In the genomic region with DNA sequence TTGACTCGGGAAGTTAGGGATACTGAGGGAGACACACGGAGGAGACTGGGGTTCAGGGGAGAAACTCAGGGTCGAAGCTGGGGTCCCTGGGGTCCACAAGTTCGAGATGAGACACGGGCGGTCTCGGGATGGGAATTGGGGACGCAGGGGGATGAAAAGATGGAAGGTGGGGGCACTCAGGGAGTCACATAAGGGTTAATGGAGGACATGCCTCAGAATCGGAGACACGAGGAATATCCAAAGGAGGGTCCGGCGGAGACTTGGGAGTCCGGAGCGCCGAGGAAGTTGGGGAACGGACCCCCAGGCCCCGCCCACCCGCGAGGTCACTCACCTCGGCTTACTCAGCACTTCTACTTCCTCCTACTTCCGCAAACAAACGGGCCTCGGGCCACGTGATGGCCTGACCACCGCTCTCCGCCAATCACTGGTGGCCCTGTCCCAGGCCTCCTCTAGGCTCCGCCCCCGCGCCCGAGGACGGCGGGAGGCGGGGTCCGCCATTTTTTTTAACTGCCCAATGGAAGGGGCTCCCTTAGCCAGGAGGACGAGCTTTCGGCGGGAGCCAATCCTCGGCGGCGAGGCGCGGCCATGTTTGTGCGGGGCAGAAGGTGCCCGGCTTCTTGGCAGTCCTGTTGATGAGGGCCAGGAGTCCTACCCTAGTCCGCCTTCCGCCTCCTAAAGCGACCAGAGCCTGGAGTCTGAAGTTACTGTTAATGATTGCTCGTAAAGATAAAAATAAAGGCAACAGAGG, we compare ENCODE assay signal across 8 cellular contexts. TPM values are rescaled to one million over a fixed set of nuclear protein-coding genes. Genes with fewer than 3 reads are reported as not detected.
DNase-seq lines count a peak whose midpoint lies in the region; ATAC-seq and TF ChIP-seq lines count a peak whose summit lies in the region.

Gene PLA2G6, minus strand, starts transcription at position 378 of the 748 bp plus-strand sequence. CDS start 12,404 bp downstream, outside the sequence.

- peak within 1 kb of the TSS; percentile 92 for H3K4me3 Mint-ChIP-seq in chondrocyte (ENCODE audit: unreplicated experiment)

- peaks cover 39% of the 10 kb centered on the region for H3K4me1 Mint-ChIP-seq in chondrocyte (ENCODE audit: low read depth)

- H3K27ac Mint-ChIP-seq in chondrocyte (ENCODE audit: unreplicated experiment) = peak within 1 kb of the TSS; percentile 99

- no peak for TF ChIP-seq CTCF in chondrocyte (IDR thresholded peaks at IDR 0.05)
- no peak for TF ChIP-seq CTCF in kidney epithelial cell (IDR thresholded peaks at IDR 0.05; ENCODE audit: insufficient read depth, low read length, poor library complexity, severe bottlenecking)

- H3K4me3 ChIP-seq in kidney epithelial cell (ENCODE audit: low read depth, low read length) = peak within 1 kb of the TSS; percentile 60

- H3K9me3 Mint-ChIP-seq in chondrocyte (ENCODE audit: low read depth) = no peaks in the 10 kb centered on the region

- no peaks in the 10 kb centered on the region for H3K36me3 ChIP-seq in kidney epithelial cell (ENCODE audit: control insufficient read depth, insufficient read depth, low read length)

- peak; percentile 97 for DNase-seq in AG20443 (ENCODE audit: low spot score)
- DNase-seq in NCI-H510A treated with DMSO at 0.1 percent for 48 hours (lab: John Stamatoyannopoulos, UW) = peak; percentile 94
- peak; percentile 94 to 95 for DNase-seq in activated CD4-positive, alpha-beta T cell treated with anti-CD3 and anti-CD28 coated beads for 24 hours (ENCODE audit: low read depth in 2 of 2)
- peak; percentile 99 for DNase-seq in chondrocyte (ENCODE audit: low spot score)
- DNase-seq in kidney epithelial cell (ENCODE audit: low read depth) = peak; percentile 90
- peak; percentile 96 to 99 for DNase-seq in stimulated activated CD4-positive, alpha-beta T cell treated with anti-CD3 and anti-CD28 coated beads, Interleukin-15, amount 100 ng/mL, for 48 hours (ENCODE audit: low read depth in 2 of 2)

- peak; percentile 41 for TF ChIP-seq POLR2A in GM19193 (IDR thresholded peaks at IDR 0.05; ENCODE audit: extremely low read depth, insufficient read depth, insufficient read length)

- ATAC-seq in HG03439 (IDR thresholded peaks at IDR 0.05; ENCODE audit: unreplicated experiment) = peak; percentile 82

- H3K36me3 Mint-ChIP-seq in chondrocyte (ENCODE audit: low read depth) = no peaks in the 10 kb centered on the region

- no peaks in the 10 kb centered on the region for H3K27me3 Mint-ChIP-seq in chondrocyte (ENCODE audit: low read depth)

- no peaks in the 10 kb centered on the region for H3K27me3 ChIP-seq in kidney epithelial cell (ENCODE audit: control insufficient read depth, insufficient read depth, low read length)

RNA-seq across cellular contexts. Expression of gene PLA2G6, which starts in this region (rescaled TPM):
- 16.3 to 30.2 TPM (median 21.0 TPM) in 3 replicates for total RNA-seq in chondrocyte
- total RNA-seq in kidney epithelial cell = 14.0 and 15.5 TPM in 2 replicates

Comparison
In these comparisons a context has a peak if more than half of its experiments do, and no peak if none do; other contexts are left out.
1. Peak in every context shown above with its lines: DNase-seq, ATAC-seq and H3K4me3 ChIP-seq.